Comparison of ENCODE assay signal across 19 cellular contexts in genomic region chr2:69118609-69119008, GRCh38.
A peak's percentile ranks its signal among the peaks of the same experiment; 100 is the strongest.
DNase-seq lines count a peak whose midpoint lies in the region; ATAC-seq, FAIRE-seq and TF ChIP-seq lines count a peak whose summit lies in the region.
"Had no signal": no experiment of that assay in that cellular context is flagged by ENCODE, and none has a peak within 500 bp of the region (broad histone marks: within the 10 kb centered on the region; RNA-seq: fewer than 3 reads in every experiment).

No MANE protein-coding gene starts in this region.

- no peaks in the 10 kb centered on the region for H3K27me3 ChIP-seq in astrocyte (ENCODE audit: insufficient read depth, low read length)
- H3K27me3 ChIP-seq in skeletal muscle satellite cell (ENCODE audit: control insufficient read depth, insufficient read depth, low read length): no peaks in the 10 kb centered on the region

- FAIRE-seq in astrocyte (lab: Jason Lieb, UNC): peak; percentile 13
- FAIRE-seq: endothelial cell of umbilical vein had no signal

- no peaks in the 10 kb centered on the region for H4K20me1 ChIP-seq in astrocyte (ENCODE audit: insufficient read depth, low read length)

- H3K4me3 ChIP-seq in astrocyte (ENCODE audit: insufficient read depth, low read depth, low read length) (no peak overlapping the region), foreskin fibroblast (ENCODE audit: low read depth in 1 of 2, low read length in 2 of 2) (no peak overlapping the region), skeletal muscle satellite cell (ENCODE audit: low read length) (no peak overlapping the region)
- H3K4me3 ChIP-seq: HAP-1, left ventricle myocardium inferior had no signal

- H3K4me2 ChIP-seq in astrocyte (ENCODE audit: low read length): no peak overlapping the region
- H3K4me2 ChIP-seq in skeletal muscle satellite cell (ENCODE audit: low read length): no peak overlapping the region

- peak overlapping the region; percentile 55 for H3K27ac ChIP-seq in astrocyte (ENCODE audit: low read depth, low read length)
- H3K27ac ChIP-seq: left ventricle myocardium inferior had no signal

- H3K9ac ChIP-seq in astrocyte (ENCODE audit: low read length) (no peak overlapping the region), skeletal muscle satellite cell (ENCODE audit: low read depth, low read length) (peak overlapping the region; percentile 21)

- no peaks in the 10 kb centered on the region for H3K27me3 Mint-ChIP-seq in astrocyte (ENCODE audit: low read depth, unreplicated experiment)

- no peak for ATAC-seq in HG03571 (IDR thresholded peaks at IDR 0.05; ENCODE audit: unreplicated experiment)
- ATAC-seq: natural killer cell had no signal

- peaks cover 6% of the 10 kb centered on the region for H3K36me3 Mint-ChIP-seq in astrocyte (ENCODE audit: low read depth, unreplicated experiment)
- H3K36me3 Mint-ChIP-seq: activated naive CD4-positive, alpha-beta T cell treated with anti-CD3 and anti-CD28 coated beads, Interleukin-2, amount 50 U/mL, for 24 hours; natural killer cell had no signal

- DNase-seq in GM04503 (ENCODE audit: low read depth) (peak; percentile 64), astrocyte (ENCODE audit: low read depth) (peak; percentile 82), foreskin fibroblast (peak; percentile 18 to 57), DMS114 treated with DMSO at 0.1 percent for 48 hours (lab: John Stamatoyannopoulos, UW; ENCODE audit: unreplicated experiment) (no peak), NCI-H1105 treated with DMSO at 0.1 percent for 48 hours (lab: John Stamatoyannopoulos, UW) (no peak), germinal center (ENCODE audit: low spot score) (no peak)
- DNase-seq: activated CD8-positive, alpha-beta memory T cell treated with anti-CD3 and anti-CD28 coated beads, Interleukin-2, amount 50 U/mL, for 4 hours; DMS53; left ventricle myocardium inferior; natural killer cell; NCI-H446; SW 1271 had no signal

- TF ChIP-seq CTCF in astrocyte (IDR thresholded peaks at IDR 0.05; ENCODE audit: insufficient read depth, low read depth, low read length) (no peak), foreskin fibroblast (IDR thresholded peaks at IDR 0.05; ENCODE audit: low read depth, low read length) (no peak)

- H3K4me3 Mint-ChIP-seq in astrocyte (ENCODE audit: unreplicated experiment): no peak overlapping the region
- H3K4me3 Mint-ChIP-seq: activated naive CD4-positive, alpha-beta T cell treated with anti-CD3 and anti-CD28 coated beads, Interleukin-2, amount 50 U/mL, for 24 hours; central memory CD8-positive, alpha-beta T cell; natural killer cell; stimulated activated naive CD8-positive, alpha-beta T cell treated with anti-CD3 and anti-CD28 coated beads, Interleukin-15, Interleukin-2, amounts not matched to agents 100 ng/mL and 50 ng/mL, for 24 hours had no signal

- H2AFZ ChIP-seq in astrocyte (ENCODE audit: low read depth, low read length): peak overlapping the region; percentile 39

- no peaks in the 10 kb centered on the region for H3K9me3 Mint-ChIP-seq in astrocyte (ENCODE audit: unreplicated experiment)
- H3K9me3 Mint-ChIP-seq: activated naive CD4-positive, alpha-beta T cell treated with anti-CD3 and anti-CD28 coated beads, Interleukin-2, amount 50 U/mL, for 24 hours; central memory CD8-positive, alpha-beta T cell; natural killer cell; stimulated activated naive CD8-positive, alpha-beta T cell treated with anti-CD3 and anti-CD28 coated beads, Interleukin-15, Interleukin-2, amounts not matched to agents 100 ng/mL and 50 ng/mL, for 24 hours had no signal

- peak overlapping the region; percentile 18 for H3K27ac Mint-ChIP-seq in astrocyte (ENCODE audit: unreplicated experiment)
- H3K27ac Mint-ChIP-seq: activated naive CD4-positive, alpha-beta T cell treated with anti-CD3 and anti-CD28 coated beads, Interleukin-2, amount 50 U/mL, for 24 hours; natural killer cell; stimulated activated naive CD8-positive, alpha-beta T cell treated with anti-CD3 and anti-CD28 coated beads, Interleukin-15, Interleukin-2, amounts not matched to agents 100 ng/mL and 50 ng/mL, for 24 hours had no signal

- H3K4me1 Mint-ChIP-seq in astrocyte (ENCODE audit: low read depth, unreplicated experiment): peaks cover 30% of the 10 kb centered on the region
- H3K4me1 Mint-ChIP-seq: activated naive CD4-positive, alpha-beta T cell treated with anti-CD3 and anti-CD28 coated beads, Interleukin-2, amount 50 U/mL, for 24 hours; central memory CD8-positive, alpha-beta T cell; natural killer cell had no signal

- H3K36me3 ChIP-seq in astrocyte (ENCODE audit: insufficient read depth, low read length) (no peaks in the 10 kb centered on the region), skeletal muscle satellite cell (ENCODE audit: insufficient read depth, low read length) (peaks cover 14% of the 10 kb centered on the region)
- H3K36me3 ChIP-seq: HAP-1, left ventricle myocardium inferior had no signal

- H3K4me1 ChIP-seq in astrocyte (ENCODE audit: insufficient read depth, low read length) (peaks cover 22% of the 10 kb centered on the region), skeletal muscle satellite cell (ENCODE audit: control insufficient read depth, insufficient read depth, low read length) (peaks cover 39% of the 10 kb centered on the region)
- H3K4me1 ChIP-seq: HAP-1 had no signal

- H3K79me2 ChIP-seq in astrocyte (ENCODE audit: insufficient read depth, low read length): no peaks in the 10 kb centered on the region

- H3K9me3 ChIP-seq in astrocyte (ENCODE audit: insufficient read depth, low read depth, low read length): no peaks in the 10 kb centered on the region
- no peaks in the 10 kb centered on the region for H3K9me3 ChIP-seq in skeletal muscle satellite cell (replicated peaks; ENCODE audit: low read length)
- H3K9me3 ChIP-seq: HAP-1, left ventricle myocardium inferior had no signal

Comparison
In these comparisons a context has a peak if more than half of its experiments do, and no peak if none do; other contexts are left out.
1. DNase-seq: peak in GM04503 (single experiment), astrocyte (single experiment) and foreskin fibroblast (2 of 2); none in DMS114 treated with DMSO at 0.1 percent for 48 hours (single experiment), NCI-H1105 treated with DMSO at 0.1 percent for 48 hours (single experiment) and germinal center (single experiment).